8 cellular contexts compared by ENCODE assay signal in the genomic region with DNA sequence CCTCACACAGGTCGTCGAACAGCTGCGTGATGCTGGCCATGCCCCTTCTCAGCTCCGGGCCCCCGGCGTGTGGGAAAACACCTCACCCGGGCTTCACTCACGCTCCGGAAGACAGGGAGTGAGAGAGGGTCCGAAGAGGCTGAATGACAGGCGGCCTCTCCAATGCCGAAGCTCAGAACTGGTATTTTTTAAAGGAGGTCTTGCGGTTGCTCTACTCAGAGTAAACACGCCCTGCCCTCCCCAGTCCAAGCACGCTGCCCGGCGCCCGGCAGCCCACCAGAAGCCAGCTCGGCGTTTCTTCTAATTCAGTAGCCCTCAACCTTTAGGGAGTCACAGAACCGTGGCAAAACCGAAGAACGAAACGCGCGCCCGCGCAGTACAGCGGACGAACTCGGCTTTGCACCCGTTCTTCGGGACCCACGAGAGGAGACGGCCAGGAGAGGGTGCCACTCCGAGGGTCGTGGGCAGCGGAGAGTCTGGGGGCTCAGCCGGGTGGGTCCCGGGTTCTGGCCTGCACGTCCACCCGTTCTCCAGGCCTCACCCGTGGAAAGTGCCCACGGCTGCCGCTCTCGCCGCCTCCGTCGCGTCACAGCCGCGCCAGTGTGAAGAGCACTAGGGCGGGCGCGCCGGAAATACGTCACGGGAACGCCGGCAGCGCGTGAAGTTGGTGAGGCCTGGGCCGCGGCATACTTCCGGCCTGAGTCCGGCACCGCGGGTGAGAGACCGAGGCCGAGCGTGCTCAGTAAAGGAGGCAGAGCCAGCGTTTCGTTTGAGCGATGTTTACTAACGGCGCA. TPM values are rescaled to one million over a fixed set of nuclear protein-coding genes. Genes with fewer than 3 reads are reported as not detected.
DNase-seq lines count a peak whose midpoint lies in the region; ATAC-seq, FAIRE-seq and TF ChIP-seq lines count a peak whose summit lies in the region.

A gene with protein sequence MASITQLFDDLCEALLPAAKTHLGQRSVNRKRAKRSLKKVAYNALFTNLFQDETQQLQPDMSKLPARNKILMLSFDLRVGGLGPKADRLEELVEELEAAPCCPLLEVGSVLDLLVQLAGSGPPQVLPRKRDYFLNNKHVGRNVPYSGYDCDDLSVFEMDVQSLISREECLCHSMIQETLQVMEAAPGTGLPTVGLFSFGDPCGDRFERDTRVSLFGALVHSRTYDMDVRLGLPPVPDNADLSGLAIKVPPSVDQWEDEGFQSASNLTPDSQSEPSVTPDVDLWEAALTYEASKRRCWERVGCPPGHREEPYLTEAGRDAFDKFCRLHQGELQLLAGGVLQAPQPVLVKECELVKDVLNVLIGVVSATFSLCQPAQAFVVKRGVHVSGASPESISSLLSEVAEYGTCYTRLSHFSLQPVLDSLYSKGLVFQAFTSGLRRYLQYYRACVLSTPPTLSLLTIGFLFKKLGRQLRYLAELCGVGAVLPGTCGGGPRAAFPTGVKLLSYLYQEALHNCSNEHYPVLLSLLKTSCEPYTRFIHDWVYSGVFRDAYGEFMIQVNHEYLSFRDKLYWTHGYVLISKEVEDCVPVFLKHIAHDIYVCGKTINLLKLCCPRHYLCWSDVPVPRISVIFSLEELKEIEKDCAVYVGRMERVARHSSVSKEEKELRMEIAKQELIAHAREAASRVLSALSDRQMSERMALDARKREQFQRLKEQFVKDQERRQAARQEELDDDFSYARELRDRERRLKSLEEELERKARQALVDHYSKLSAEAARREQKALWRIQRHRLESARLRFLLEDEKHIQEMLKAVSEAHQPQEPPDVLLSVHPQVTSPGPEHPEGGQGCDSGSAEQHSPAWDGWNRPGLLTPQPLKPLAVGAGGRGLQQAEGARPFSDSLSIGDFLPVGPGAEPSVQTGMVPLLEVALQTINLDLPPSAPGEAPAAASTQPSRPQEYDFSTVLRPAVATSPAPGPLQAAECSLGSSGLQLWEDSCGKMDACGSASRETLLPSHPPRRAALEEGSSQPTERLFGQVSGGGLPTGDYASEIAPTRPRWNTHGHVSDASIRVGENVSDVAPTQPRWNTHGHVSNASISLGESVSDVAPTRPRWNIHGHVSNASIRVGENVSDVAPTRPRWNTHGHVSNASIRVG (N-terminal part only) (minus strand): TSS at position 604 of the 794 bp plus-strand sequence. CDS start 564 bp downstream, at position 40.

- H3K27ac Mint-ChIP-seq in astrocyte (ENCODE audit: unreplicated experiment) = peak within 1 kb of the TSS; percentile 98

- peaks cover 85% of the 10 kb centered on the region for H3K79me2 ChIP-seq in astrocyte (ENCODE audit: insufficient read depth, low read length)

- FAIRE-seq in GM12891 (lab: Jason Lieb, UNC) (peak; percentile 99), astrocyte (lab: Jason Lieb, UNC) (no peak)

- H3K9me3 ChIP-seq in astrocyte (ENCODE audit: insufficient read depth, low read depth, low read length) = no peaks in the 10 kb centered on the region

- peak within 1 kb of the TSS; percentile 99 for H3K4me2 ChIP-seq in astrocyte (ENCODE audit: low read length)

- no peaks in the 10 kb centered on the region for H3K27me3 Mint-ChIP-seq in astrocyte (ENCODE audit: low read depth, unreplicated experiment)

- TF ChIP-seq CTCF in astrocyte (IDR thresholded peaks at IDR 0.05; ENCODE audit: insufficient read depth, low read depth, low read length) = no peak

- TF ChIP-seq POLR2A in GM12891 (IDR thresholded peaks at IDR 0.05; ENCODE audit: low read depth, low read length) = peak; percentile 85

- peak; percentile 64 for ATAC-seq in HG02852 (IDR thresholded peaks at IDR 0.05; ENCODE audit: unreplicated experiment)
- no peak for ATAC-seq in GM21367 (IDR thresholded peaks at IDR 0.05; ENCODE audit: unreplicated experiment)

- peaks cover 12% of the 10 kb centered on the region for H3K4me1 Mint-ChIP-seq in astrocyte (ENCODE audit: low read depth, unreplicated experiment)

- peaks cover 35% of the 10 kb centered on the region for H3K4me1 ChIP-seq in astrocyte (ENCODE audit: insufficient read depth, low read length)

- no peaks in the 10 kb centered on the region for H3K27me3 ChIP-seq in astrocyte (ENCODE audit: insufficient read depth, low read length)

- H3K9me3 Mint-ChIP-seq in astrocyte (ENCODE audit: unreplicated experiment) = no peaks in the 10 kb centered on the region

- peak within 1 kb of the TSS; percentile 88 for H2AFZ ChIP-seq in astrocyte (ENCODE audit: low read depth, low read length)

- H3K36me3 Mint-ChIP-seq in astrocyte (ENCODE audit: low read depth, unreplicated experiment) = peaks cover 5% of the 10 kb centered on the region

- peak within 1 kb of the TSS; percentile 83 for H3K4me3 ChIP-seq in astrocyte (ENCODE audit: insufficient read depth, low read depth, low read length)

- peak within 1 kb of the TSS; percentile 90 for H3K27ac ChIP-seq in astrocyte (ENCODE audit: low read depth, low read length)

- H3K4me3 Mint-ChIP-seq in astrocyte (ENCODE audit: unreplicated experiment) = peak within 1 kb of the TSS; percentile 97

- peaks cover 66% of the 10 kb centered on the region for H4K20me1 ChIP-seq in astrocyte (ENCODE audit: insufficient read depth, low read length)

- DNase-seq in GM12891 (ENCODE audit: insufficient read length, low spot score) = peak; percentile 96
- DNase-seq in NCI-H1694 treated with DMSO at 0.1 percent for 48 hours (lab: John Stamatoyannopoulos, UW) = peak; percentile 92
- peak; percentile 86 for DNase-seq in T-helper 22 cell (ENCODE audit: low read depth)
- DNase-seq in astrocyte (ENCODE audit: low read depth) = peak; percentile 86
- peak; percentile 96 for DNase-seq in hepatic stellate cell (ENCODE audit: low spot score)
- DNase-seq in retina = peak; percentile 96

- peak within 1 kb of the TSS; percentile 94 for H3K9ac ChIP-seq in astrocyte (ENCODE audit: low read length)

- H3K36me3 ChIP-seq in astrocyte (ENCODE audit: insufficient read depth, low read length) = no peaks in the 10 kb centered on the region

TF ChIP-seq in GM12891, 5 proteins besides CTCF, POLR2A, EP300 and RAD21:
- TF ChIP-seq POLR2AphosphoS5 (IDR thresholded peaks at IDR 0.05; ENCODE audit: low read depth, low read length) = peak; percentile 93
- TF ChIP-seq TAF1 (IDR thresholded peaks at IDR 0.05; ENCODE audit: low read depth, low read length) = peak; percentile 69
- TF ChIP-seq POU2F2 (IDR thresholded peaks at IDR 0.05; ENCODE audit: low read depth, low read length) = peak; percentile 11; the same call in 1 of the 2 replicates
- TF ChIP-seq SPI1 (IDR thresholded peaks at IDR 0.05; ENCODE audit: low read depth, low read length) = no peak
- peak; percentile 72 for TF ChIP-seq PAX5 (IDR thresholded peaks at IDR 0.05; ENCODE audit: insufficient read depth, low read length, severe bottlenecking)
TF ChIP-seq in GM12891: peak in this region for 4.

RNA-seq across cellular contexts. Expression of the gene that starts here (rescaled TPM):
- polyA plus RNA-seq in GM12891 (2012; ENCODE audit: low read depth, missing spikeins) = 25.2 TPM
- 25.4 and 26.3 TPM in 2 replicates for total RNA-seq in astrocyte
